ENCODE assay signal across 25 cellular contexts in the genomic region with DNA sequence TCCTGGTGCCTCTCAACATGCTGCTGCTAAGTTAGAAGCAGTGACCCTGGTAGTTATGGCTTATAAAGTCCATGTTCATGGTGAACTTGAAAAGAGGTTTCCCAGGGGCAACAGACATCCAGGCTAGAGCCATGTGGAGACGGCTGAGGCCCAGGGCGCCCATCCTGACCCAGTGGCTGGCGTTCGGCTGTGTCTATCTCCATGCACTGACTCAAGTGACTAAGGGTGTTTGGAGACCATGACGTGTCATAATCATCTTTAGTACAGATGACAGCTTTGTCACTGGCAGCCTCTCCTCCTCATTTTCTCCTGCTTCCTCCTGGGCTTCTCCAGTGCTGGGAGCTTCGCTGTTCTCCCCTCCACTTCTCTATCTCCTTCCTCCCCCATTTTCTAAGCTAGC.
DNase-seq lines count a peak whose midpoint lies in the region; ATAC-seq, FAIRE-seq and TF ChIP-seq lines count a peak whose summit lies in the region.
"Had no signal": no experiment of that assay in that cellular context is flagged by ENCODE, and none has a peak within 500 bp of the region (broad histone marks: within the 10 kb centered on the region; RNA-seq: fewer than 3 reads in every experiment).

No MANE protein-coding gene starts in this region.

- H2AK5ac ChIP-seq in H1 (ENCODE audit: low read depth, low read length), result no peak overlapping the region

- 0 out of 2 replicates have a peak overlapping the region, but pooled peaks have one; percentile 62 for H2BK12ac ChIP-seq in H1 (ENCODE audit: low read depth, low read length)

- CTCF ChIA-PET in PC-9 (lab: Charles Lee) (no interaction called here), H1 (lab: Charles Lee; ENCODE audit: partially characterized antibody) (interaction anchor here (0.8 to 1.9 kb wide), 4 partner anchors 12 to 112 kb away, joined by 3 to 5 read pairs (median 3); no protein-coding TSS in a partner anchor)

- TF ChIP-seq EP300 in H1 (IDR thresholded peaks at IDR 0.05; ENCODE audit: borderline replicate concordance in 1 of 2, low read depth in 2 of 2, low read length in 2 of 2), result no peak
- TF ChIP-seq EP300 in tibial nerve (IDR thresholded peaks at IDR 0.05), result no peak

- no peaks in the 10 kb centered on the region for H3K23me2 ChIP-seq in H1 (ENCODE audit: low read depth, low read length)

- TF ChIP-seq POLR2A in H1 (IDR thresholded peaks at IDR 0.05; ENCODE audit: control extremely low read depth in 1 of 2, low read depth in 2 of 2, low read length in 2 of 2) (no peak), tibial nerve (IDR thresholded peaks at IDR 0.05) (no peak)

- no peak overlapping the region for H4K5ac ChIP-seq in H1 (ENCODE audit: insufficient read length, low read depth, low read length)

- no peak overlapping the region for H3K18ac ChIP-seq in H1 (ENCODE audit: extremely low read depth, low read length)

- H3K4me2 ChIP-seq in PC-9 (peak overlapping the region; percentile 51), H1 (ENCODE audit: insufficient read depth in 1 of 2, low read depth in 2 of 2, low read length in 2 of 2) (no peak overlapping the region), keratinocyte (ENCODE audit: control insufficient read depth, extremely low read depth, insufficient read depth, low read depth, low read length) (peak overlapping the region; percentile 40)

- H3K23ac ChIP-seq in H1 (ENCODE audit: insufficient read length), result no peak overlapping the region

- intact Hi-C loops in PC-9 (cut with micrococcal nuclease; ENCODE audit: unreplicated experiment), result no loop called here

- H3K79me2 ChIP-seq in PC-9 (ENCODE audit: low read depth), result no peaks in the 10 kb centered on the region
- H3K79me2 ChIP-seq in H1 (ENCODE audit: control insufficient read depth in 1 of 2, insufficient read depth in 2 of 2, low read length in 2 of 2), result no peaks in the 10 kb centered on the region
- H3K79me2 ChIP-seq in keratinocyte (ENCODE audit: control insufficient read depth, insufficient read depth, low read length), result no peaks in the 10 kb centered on the region
- H3K79me2 ChIP-seq: parathyroid adenoma had no signal

- H3K4me1 Mint-ChIP-seq in stimulated activated memory B cell treated with anti-CD40 and anti-IgM and Interleukin-4, amounts not matched to agents 10 μg/mL and 1 μg/mL and 100 μg/mL, for 72 hours, result no peaks in the 10 kb centered on the region
- H3K4me1 Mint-ChIP-seq in activated naive CD8-positive, alpha-beta T cell treated with anti-CD3 and anti-CD28 coated beads for 36 hours, result no peaks in the 10 kb centered on the region
- H3K4me1 Mint-ChIP-seq: activated naive CD8-positive, alpha-beta T cell treated with anti-CD3 and anti-CD28 coated beads, Interleukin-2, amount 50 U/mL, for 24 hours had no signal

- H3K27me3 ChIP-seq in PC-9 (ENCODE audit: insufficient read depth, low read depth) (no peaks in the 10 kb centered on the region), H1 (replicated peaks in 1 of 4; ENCODE audit: control insufficient read depth in 3 of 4, extremely low read depth in 1 of 4, insufficient read depth in 3 of 4, low read length in 3 of 4) (no peaks in the 10 kb centered on the region), keratinocyte (ENCODE audit: control insufficient read depth, extremely low read depth, insufficient read depth, low read length) (peaks cover 11% of the 10 kb centered on the region), tibial nerve (no peaks in the 10 kb centered on the region)

- BruUV-seq in PC-9 (replicated peaks; lab: Mats Ljungman, UMichigan), result no TSS peak

- H3K4me3 ChIP-seq in PC-9 (no peak overlapping the region), H1 (ENCODE audit: extremely low read depth in 1 of 4, insufficient read depth in 2 of 4, low read depth in 3 of 4, low read length in 4 of 4) (no peak overlapping the region), keratinocyte (ENCODE audit: control insufficient read depth in 2 of 3, extremely low read depth in 1 of 3, insufficient read depth in 2 of 3, low read depth in 1 of 3, low read length in 3 of 3) (no peak overlapping the region), tibial nerve (no peak overlapping the region)
- H3K4me3 ChIP-seq: lower lobe of right lung had no signal

- peak overlapping the region; percentile 46; the same call in 1 of the 2 replicates for H2BK15ac ChIP-seq in H1 (ENCODE audit: low read length)

- H3K9me3 ChIP-seq in PC-9 (ENCODE audit: insufficient read depth, low read depth) (no peaks in the 10 kb centered on the region), H1 (ENCODE audit: insufficient read depth in 2 of 2, low read depth in 1 of 2, low read length in 1 of 2) (no peaks in the 10 kb centered on the region; a peak in 1 of 4 replicates), keratinocyte (ENCODE audit: control insufficient read depth, low read depth, low read length) (no peaks in the 10 kb centered on the region), tibial nerve (no peaks in the 10 kb centered on the region)
- H3K9me3 ChIP-seq: Caco-2, lower lobe of right lung had no signal

- H3K56ac ChIP-seq in H1 (replicated peaks; ENCODE audit: insufficient read length, low read depth, low read length), result no peak overlapping the region

- H3K79me1 ChIP-seq in H1 (ENCODE audit: low read depth, low read length), result no peaks in the 10 kb centered on the region

- H3K27ac ChIP-seq in PC-9, result no peak overlapping the region
- no peak overlapping the region for H3K27ac ChIP-seq in H1 (ENCODE audit: low read depth, low read length)
- H3K27ac ChIP-seq in keratinocyte (ENCODE audit: control insufficient read depth, insufficient read depth, low read length), result no peak overlapping the region
- H3K27ac ChIP-seq in tibial nerve, result no peak overlapping the region
- H3K27ac ChIP-seq: lower lobe of right lung, parathyroid adenoma had no signal

- H2BK5ac ChIP-seq in H1 (ENCODE audit: low read depth, low read length), result peak overlapping the region; percentile 41; the same call in 1 of the 2 replicates

- peak; percentile 16 for ATAC-seq in stimulated activated memory B cell treated with anti-CD40 and anti-IgM and Interleukin-4, amounts not matched to agents 10 μg/mL and 1 μg/mL and 100 μg/mL, for 72 hours
- ATAC-seq: activated naive CD8-positive, alpha-beta T cell treated with anti-CD3 and anti-CD28 coated beads, Interleukin-2, amount 50 U/mL, for 24 hours; lower lobe of right lung had no signal

- no peak overlapping the region for H3K4ac ChIP-seq in H1 (replicated peaks; ENCODE audit: insufficient read length, low read depth, low read length)

- TF ChIP-seq RAD21 in H1 (IDR thresholded peaks at IDR 0.05 in 1 of 2, conservative IDR thresholded peaks at IDR 0.05 in 1 of 2; ENCODE audit: low read depth in 2 of 2, low read length in 2 of 2), result no peak

- no peak overlapping the region for H4K91ac ChIP-seq in H1 (replicated peaks; ENCODE audit: insufficient read length, low read length)

- H3K4me3 Mint-ChIP-seq in stimulated activated memory B cell treated with anti-CD40 and anti-IgM and Interleukin-4, amounts not matched to agents 10 μg/mL and 1 μg/mL and 100 μg/mL, for 72 hours, result no peak overlapping the region
- no peak overlapping the region for H3K4me3 Mint-ChIP-seq in activated naive CD8-positive, alpha-beta T cell treated with anti-CD3 and anti-CD28 coated beads for 36 hours
- H3K4me3 Mint-ChIP-seq: activated naive CD8-positive, alpha-beta T cell treated with anti-CD3 and anti-CD28 coated beads, Interleukin-2, amount 50 U/mL, for 24 hours; stimulated activated naive CD8-positive, alpha-beta T cell treated with anti-CD3 and anti-CD28 coated beads, Interleukin-15, Interleukin-2, amounts not matched to agents 100 ng/mL and 50 ng/mL, for 24 hours; T-helper 2 cell treated with Interferon-gamma antibody and Interleukin-4, amounts not matched to agents 5 μg/mL and 100 μg/mL, for 36 hours had no signal

- H3K4me1 ChIP-seq in PC-9 (replicated peaks; ENCODE audit: insufficient read depth) (peaks cover 24% of the 10 kb centered on the region), H1 (replicated peaks in 1 of 4; ENCODE audit: control insufficient read depth in 3 of 4, insufficient read depth in 4 of 4, low read length in 3 of 4) (peaks cover 0 to 9% (median 5%) of the 10 kb centered on the region in 4 experiments; a peak in 3 of 7 replicates), keratinocyte (ENCODE audit: control insufficient read depth, extremely low read depth, insufficient read depth, low read length) (peaks cover 20% of the 10 kb centered on the region), tibial nerve (no peaks in the 10 kb centered on the region)
- H3K4me1 ChIP-seq: Caco-2, lower lobe of right lung, parathyroid adenoma had no signal

- H3K9me1 ChIP-seq in keratinocyte (ENCODE audit: control insufficient read depth, extremely low read depth, insufficient read depth, low read length), result no peaks in the 10 kb centered on the region

- FAIRE-seq in H1 (lab: Jason Lieb, UNC) (no peak), keratinocyte (lab: Jason Lieb, UNC) (no peak)
- FAIRE-seq: HTR-8/SVneo had no signal

- H3K27me3 Mint-ChIP-seq in stimulated activated memory B cell treated with anti-CD40 and anti-IgM and Interleukin-4, amounts not matched to agents 10 μg/mL and 1 μg/mL and 100 μg/mL, for 72 hours, result peaks cover 12% of the 10 kb centered on the region
- H3K27me3 Mint-ChIP-seq in activated naive CD8-positive, alpha-beta T cell treated with anti-CD3 and anti-CD28 coated beads for 36 hours, result no peaks in the 10 kb centered on the region
- H3K27me3 Mint-ChIP-seq: activated naive CD8-positive, alpha-beta T cell treated with anti-CD3 and anti-CD28 coated beads, Interleukin-2, amount 50 U/mL, for 24 hours; stimulated activated naive CD8-positive, alpha-beta T cell treated with anti-CD3 and anti-CD28 coated beads, Interleukin-15, Interleukin-2, amounts not matched to agents 100 ng/mL and 50 ng/mL, for 24 hours had no signal

- H2AFZ ChIP-seq in PC-9 (no peak overlapping the region), H1 (ENCODE audit: low read length) (peak overlapping the region; percentile 83), keratinocyte (ENCODE audit: control insufficient read depth, low read length) (no peak overlapping the region)
- H2AFZ ChIP-seq: parathyroid adenoma had no signal

- H2BK20ac ChIP-seq in H1 (ENCODE audit: low read length), result no peak overlapping the region

- POLR2A ChIA-PET in PC-9 (lab: Charles Lee; ENCODE audit: unreplicated experiment) (no interaction called here), H1 (lab: Charles Lee; ENCODE audit: partially characterized antibody) (interaction anchor here (1.7 kb wide), 1 partner anchor 26 kb away, joined by 5 read pairs; no protein-coding TSS in a partner anchor)

- TF ChIP-seq CTCF in PC-9 (conservative IDR thresholded peaks at IDR 0.05) (no peak), H1 (IDR thresholded peaks at IDR 0.05; ENCODE audit: control extremely low read depth in 1 of 3, insufficient read depth in 1 of 3, low read depth in 1 of 3, low read length in 3 of 3) (no peak), keratinocyte (optimal IDR thresholded peaks at IDR 0.05 in 1 of 3, IDR thresholded peaks at IDR 0.05 in 1 of 3, conservative IDR thresholded peaks at IDR 0.05 in 1 of 3; ENCODE audit: extremely low read depth in 1 of 3, insufficient read depth in 2 of 3, low read length in 3 of 3) (no peak), tibial nerve (IDR thresholded peaks at IDR 0.05) (no peak)

- dilution Hi-C loops in keratinocyte (cut with MboI; ENCODE audit: extremely low pct_ligation_motif_present, low sequenced_read_pairs), result no loop called here

- no peak overlapping the region for H3K14ac ChIP-seq in H1 (ENCODE audit: insufficient read length)

- H4K20me1 ChIP-seq in PC-9 (ENCODE audit: insufficient read depth) (no peaks in the 10 kb centered on the region), H1 (replicated peaks in 1 of 2; ENCODE audit: control insufficient read depth in 1 of 2, insufficient read depth in 2 of 2, low read length in 2 of 2) (no peaks in the 10 kb centered on the region), keratinocyte (ENCODE audit: control insufficient read depth, extremely low read depth, insufficient read depth, low read length) (no peaks in the 10 kb centered on the region)

- H3K36me3 ChIP-seq in PC-9 (ENCODE audit: low read depth), result no peaks in the 10 kb centered on the region
- no peaks in the 10 kb centered on the region for H3K36me3 ChIP-seq in H1 (ENCODE audit: control insufficient read depth in 2 of 4, insufficient read depth in 4 of 4, low read length in 3 of 4)
- no peaks in the 10 kb centered on the region for H3K36me3 ChIP-seq in keratinocyte (ENCODE audit: control insufficient read depth in 2 of 2, extremely low read depth in 1 of 2, insufficient read depth in 2 of 2, low read length in 2 of 2)
- no peaks in the 10 kb centered on the region for H3K36me3 ChIP-seq in tibial nerve
- H3K36me3 ChIP-seq: lower lobe of right lung had no signal

- no peaks in the 10 kb centered on the region for H3F3A ChIP-seq in PC-9 (ENCODE audit: insufficient read depth, low read depth)

- H3K9me2 ChIP-seq in PC-9 (ENCODE audit: insufficient read depth), result no peaks in the 10 kb centered on the region

- no peak overlapping the region for H3K27ac Mint-ChIP-seq in stimulated activated memory B cell treated with anti-CD40 and anti-IgM and Interleukin-4, amounts not matched to agents 10 μg/mL and 1 μg/mL and 100 μg/mL, for 72 hours
- H3K27ac Mint-ChIP-seq in activated naive CD8-positive, alpha-beta T cell treated with anti-CD3 and anti-CD28 coated beads for 36 hours, result no peak overlapping the region
- H3K27ac Mint-ChIP-seq: activated naive CD8-positive, alpha-beta T cell treated with anti-CD3 and anti-CD28 coated beads, Interleukin-2, amount 50 U/mL, for 24 hours; stimulated activated naive CD8-positive, alpha-beta T cell treated with anti-CD3 and anti-CD28 coated beads, Interleukin-15, Interleukin-2, amounts not matched to agents 100 ng/mL and 50 ng/mL, for 24 hours; T-helper 2 cell treated with Interferon-gamma antibody and Interleukin-4, amounts not matched to agents 5 μg/mL and 100 μg/mL, for 36 hours had no signal

- DNase-seq in PC-9 (no peak), H1 (ENCODE audit: low read depth in 1 of 2, low spot score in 2 of 2) (no peak), keratinocyte (ENCODE audit: low read depth, low spot score) (no peak), tibial nerve (ENCODE audit: low spot score in 2 of 2) (no peak), hypothalamus (lab: John Stamatoyannopoulos, UW) (no peak)
- no peak for DNase-seq in activated naive CD8-positive, alpha-beta T cell treated with anti-CD3 and anti-CD28 coated beads for 36 hours
- DNase-seq: activated CD4-positive, alpha-beta T cell treated with anti-CD3 and anti-CD28 coated beads for 4 hours; activated CD8-positive, alpha-beta memory T cell treated with anti-CD3 and anti-CD28 coated beads for 24 hours; activated gamma-delta T cell; activated naive CD8-positive, alpha-beta T cell treated with anti-CD3 and anti-CD28 coated beads, Interleukin-2, amount 50 U/mL, for 24 hours; C1 segment of cervical spinal cord; cerebellar nuclear complex; DMS79; KG1; lower lobe of right lung; MM.1S; NCI-H1436; NCI-H446; SHP77 treated with DMSO at 0.1 percent for 48 hours had no signal

- peak overlapping the region; percentile 79 for H4K8ac ChIP-seq in H1 (ENCODE audit: extremely low read depth, insufficient read depth, low read length)

- no peak overlapping the region for H2BK120ac ChIP-seq in H1 (replicated peaks; ENCODE audit: low read depth, low read length)

- no peaks in the 10 kb centered on the region for H3K36me3 Mint-ChIP-seq in stimulated activated memory B cell treated with anti-CD40 and anti-IgM and Interleukin-4, amounts not matched to agents 10 μg/mL and 1 μg/mL and 100 μg/mL, for 72 hours
- peaks cover 3% of the 10 kb centered on the region for H3K36me3 Mint-ChIP-seq in activated naive CD8-positive, alpha-beta T cell treated with anti-CD3 and anti-CD28 coated beads for 36 hours

- peaks cover 3% of the 10 kb centered on the region for H3K9me3 Mint-ChIP-seq in stimulated activated memory B cell treated with anti-CD40 and anti-IgM and Interleukin-4, amounts not matched to agents 10 μg/mL and 1 μg/mL and 100 μg/mL, for 72 hours
- H3K9me3 Mint-ChIP-seq in activated naive CD8-positive, alpha-beta T cell treated with anti-CD3 and anti-CD28 coated beads for 36 hours, result peaks cover 3% of the 10 kb centered on the region
- H3K9me3 Mint-ChIP-seq: activated naive CD8-positive, alpha-beta T cell treated with anti-CD3 and anti-CD28 coated beads, Interleukin-2, amount 50 U/mL, for 24 hours; stimulated activated naive CD8-positive, alpha-beta T cell treated with anti-CD3 and anti-CD28 coated beads, Interleukin-15, Interleukin-2, amounts not matched to agents 100 ng/mL and 50 ng/mL, for 24 hours; T-helper 2 cell treated with Interferon-gamma antibody and Interleukin-4, amounts not matched to agents 5 μg/mL and 100 μg/mL, for 36 hours had no signal

- 93% methylated on average over 6 of the region's 6 CpGs; no CpG with 5 or more reads in 1 of the 2 experiments for WGBS in H1 (ENCODE audit: extremely low coverage in 1 of 2, insufficient coverage in 1 of 2, insufficient read length in 1 of 2, insufficient replicate concordance in 2 of 2, low coverage in 1 of 2, low lambda C conversion rate in 2 of 2, missing lambda C conversion rate in 1 of 2), 2 experiments
- WGBS in tibial nerve, 2 donors, result 91 to 95% methylated on average over 6 of the region's 6 CpGs

- H3K9ac ChIP-seq in H1 (replicated peaks in 1 of 4; ENCODE audit: extremely low read depth in 1 of 4, low read depth in 3 of 4, low read length in 3 of 4) (no peak overlapping the region), keratinocyte (ENCODE audit: control insufficient read depth, extremely low read depth, insufficient read depth, low read length) (no peak overlapping the region)
- H3K9ac ChIP-seq: parathyroid adenoma had no signal

Comparison
In these comparisons a context has a peak if more than half of its experiments do, and no peak if none do; other contexts are left out.
1. H3K4me2 ChIP-seq: peak in PC-9 (single experiment) and keratinocyte (single experiment); none in H1 (0 of 2).